In the genomic region with DNA sequence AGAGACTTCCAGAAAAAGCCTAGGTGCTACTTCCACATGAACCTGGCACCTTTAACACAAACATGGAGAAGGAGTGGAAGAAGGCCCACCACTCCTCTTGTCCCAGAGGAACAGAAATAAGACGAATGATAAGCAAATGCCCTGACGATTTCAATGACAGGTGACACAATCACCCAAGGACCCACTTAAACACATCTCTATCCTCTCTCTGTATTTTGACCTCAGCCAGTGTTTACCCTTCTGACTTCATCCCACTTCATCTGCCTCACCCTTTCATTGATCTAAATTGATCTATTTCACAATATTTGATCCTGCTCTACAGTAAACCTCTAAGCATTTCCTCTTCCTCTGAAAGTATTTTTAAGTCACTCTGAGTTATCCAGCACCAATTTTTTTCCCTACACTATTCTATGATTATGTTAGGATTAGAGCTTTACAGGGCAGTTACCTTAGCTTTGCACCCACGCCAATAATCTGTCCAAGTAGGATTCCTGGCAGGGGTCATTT, we compare ENCODE assay signal across 1 cellular context.
TF ChIP-seq lines count a peak whose summit lies in the region.

No MANE protein-coding gene starts in this region.

TF ChIP-seq in HepG2, 621 proteins besides CTCF, POLR2A, EP300 and RAD21 (continued from another document and continues in another):
- TF ChIP-seq NR3C1 (CRISPR knock-in tag; IDR thresholded peaks at IDR 0.05) = no peak
- TF ChIP-seq ZNF773 (CRISPR knock-in tag; IDR thresholded peaks at IDR 0.05; ENCODE audit: borderline replicate concordance) = no peak
- no peak for TF ChIP-seq NR0B2 (CRISPR knock-in tag; IDR thresholded peaks at IDR 0.05)
- no peak for TF ChIP-seq NBN (conservative IDR thresholded peaks at IDR 0.05)
- no peak for TF ChIP-seq ZNF775 (CRISPR knock-in tag; IDR thresholded peaks at IDR 0.05; ENCODE audit: borderline replicate concordance)
- TF ChIP-seq CREB1 (IDR thresholded peaks at IDR 0.05) = peak; percentile 43
- TF ChIP-seq CREB1 (CRISPR knock-in tag; IDR thresholded peaks at IDR 0.05) = peak; percentile 85
- TF ChIP-seq THAP8 (CRISPR knock-in tag; IDR thresholded peaks at IDR 0.05; ENCODE audit: borderline replicate concordance) = no peak
- TF ChIP-seq GTF2F1 (IDR thresholded peaks at IDR 0.05; ENCODE audit: low read length) = no peak
- TF ChIP-seq, protein P1, sequence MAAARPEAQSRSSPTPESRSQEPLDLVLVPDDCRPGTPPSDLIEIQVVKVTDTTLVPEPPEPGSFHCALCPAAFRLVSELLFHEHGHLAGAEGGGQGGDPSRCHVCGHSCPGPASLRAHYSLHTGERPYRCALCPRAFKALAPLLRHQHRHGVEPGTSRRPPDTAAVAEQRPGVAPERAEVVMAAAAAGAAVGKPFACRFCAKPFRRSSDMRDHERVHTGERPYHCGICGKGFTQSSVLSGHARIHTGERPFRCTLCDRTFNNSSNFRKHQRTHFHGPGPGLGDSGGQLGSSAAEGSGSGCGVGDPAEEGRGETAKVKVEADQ (CRISPR knock-in tag; IDR thresholded peaks at IDR 0.05; ENCODE audit: borderline replicate concordance) = no peak
- 0 out of 2 replicates have a peak, but pooled peaks have one; percentile 33 for TF ChIP-seq HNF1B (CRISPR knock-in tag; IDR thresholded peaks at IDR 0.05)
- TF ChIP-seq RCOR2 (CRISPR knock-in tag; IDR thresholded peaks at IDR 0.05) = peak; percentile 97
- TF ChIP-seq ZNF883 (CRISPR knock-in tag; IDR thresholded peaks at IDR 0.05; ENCODE audit: not compliant biosample characterization) = no peak
- no peak for TF ChIP-seq RFXANK (CRISPR knock-in tag; IDR thresholded peaks at IDR 0.05)
- TF ChIP-seq DBP (CRISPR knock-in tag; IDR thresholded peaks at IDR 0.05; ENCODE audit: not compliant biosample characterization) = no peak
- TF ChIP-seq SIX4 (CRISPR knock-in tag; IDR thresholded peaks at IDR 0.05) = no peak
- no peak; the same call in 1 of the 2 replicates for TF ChIP-seq ZNF263 (CRISPR knock-in tag; IDR thresholded peaks at IDR 0.05)
- no peak for TF ChIP-seq MTA3 (CRISPR knock-in tag; IDR thresholded peaks at IDR 0.05)
- TF ChIP-seq ZNF451 (CRISPR knock-in tag; IDR thresholded peaks at IDR 0.05) = no peak
- no peak for TF ChIP-seq DMAP1 (CRISPR knock-in tag; IDR thresholded peaks at IDR 0.05)
- TF ChIP-seq, protein P2, sequence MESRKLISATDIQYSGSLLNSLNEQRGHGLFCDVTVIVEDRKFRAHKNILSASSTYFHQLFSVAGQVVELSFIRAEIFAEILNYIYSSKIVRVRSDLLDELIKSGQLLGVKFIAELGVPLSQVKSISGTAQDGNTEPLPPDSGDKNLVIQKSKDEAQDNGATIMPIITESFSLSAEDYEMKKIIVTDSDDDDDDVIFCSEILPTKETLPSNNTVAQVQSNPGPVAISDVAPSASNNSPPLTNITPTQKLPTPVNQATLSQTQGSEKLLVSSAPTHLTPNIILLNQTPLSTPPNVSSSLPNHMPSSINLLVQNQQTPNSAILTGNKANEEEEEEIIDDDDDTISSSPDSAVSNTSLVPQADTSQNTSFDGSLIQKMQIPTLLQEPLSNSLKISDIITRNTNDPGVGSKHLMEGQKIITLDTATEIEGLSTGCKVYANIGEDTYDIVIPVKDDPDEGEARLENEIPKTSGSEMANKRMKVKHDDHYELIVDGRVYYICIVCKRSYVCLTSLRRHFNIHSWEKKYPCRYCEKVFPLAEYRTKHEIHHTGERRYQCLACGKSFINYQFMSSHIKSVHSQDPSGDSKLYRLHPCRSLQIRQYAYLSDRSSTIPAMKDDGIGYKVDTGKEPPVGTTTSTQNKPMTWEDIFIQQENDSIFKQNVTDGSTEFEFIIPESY (CRISPR knock-in tag; IDR thresholded peaks at IDR 0.05) = no peak
- TF ChIP-seq, protein P3, sequence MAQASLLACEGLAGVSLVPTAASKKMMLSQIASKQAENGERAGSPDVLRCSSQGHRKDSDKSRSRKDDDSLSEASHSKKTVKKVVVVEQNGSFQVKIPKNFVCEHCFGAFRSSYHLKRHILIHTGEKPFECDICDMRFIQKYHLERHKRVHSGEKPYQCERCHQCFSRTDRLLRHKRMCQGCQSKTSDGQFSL (CRISPR knock-in tag; IDR thresholded peaks at IDR 0.05) = no peak
- TF ChIP-seq, protein P4, sequence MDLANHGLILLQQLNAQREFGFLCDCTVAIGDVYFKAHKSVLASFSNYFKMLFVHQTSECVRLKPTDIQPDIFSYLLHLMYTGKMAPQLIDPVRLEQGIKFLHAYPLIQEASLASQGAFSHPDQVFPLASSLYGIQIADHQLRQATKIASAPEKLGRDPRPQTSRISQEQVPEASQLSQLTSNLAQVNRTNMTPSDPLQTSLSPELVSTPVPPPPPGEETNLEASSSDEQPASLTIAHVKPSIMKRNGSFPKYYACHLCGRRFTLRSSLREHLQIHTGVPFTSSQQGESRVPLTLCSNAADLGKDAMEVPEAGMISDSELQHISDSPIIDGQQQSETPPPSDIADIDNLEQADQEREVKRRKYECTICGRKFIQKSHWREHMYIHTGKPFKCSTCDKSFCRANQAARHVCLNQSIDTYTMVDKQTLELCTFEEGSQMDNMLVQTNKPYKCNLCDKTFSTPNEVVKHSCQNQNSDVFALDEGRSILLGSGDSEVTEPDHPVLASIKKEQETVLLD (CRISPR knock-in tag; IDR thresholded peaks at IDR 0.05; ENCODE audit: low read depth) = no peak
- TF ChIP-seq, protein P5, sequence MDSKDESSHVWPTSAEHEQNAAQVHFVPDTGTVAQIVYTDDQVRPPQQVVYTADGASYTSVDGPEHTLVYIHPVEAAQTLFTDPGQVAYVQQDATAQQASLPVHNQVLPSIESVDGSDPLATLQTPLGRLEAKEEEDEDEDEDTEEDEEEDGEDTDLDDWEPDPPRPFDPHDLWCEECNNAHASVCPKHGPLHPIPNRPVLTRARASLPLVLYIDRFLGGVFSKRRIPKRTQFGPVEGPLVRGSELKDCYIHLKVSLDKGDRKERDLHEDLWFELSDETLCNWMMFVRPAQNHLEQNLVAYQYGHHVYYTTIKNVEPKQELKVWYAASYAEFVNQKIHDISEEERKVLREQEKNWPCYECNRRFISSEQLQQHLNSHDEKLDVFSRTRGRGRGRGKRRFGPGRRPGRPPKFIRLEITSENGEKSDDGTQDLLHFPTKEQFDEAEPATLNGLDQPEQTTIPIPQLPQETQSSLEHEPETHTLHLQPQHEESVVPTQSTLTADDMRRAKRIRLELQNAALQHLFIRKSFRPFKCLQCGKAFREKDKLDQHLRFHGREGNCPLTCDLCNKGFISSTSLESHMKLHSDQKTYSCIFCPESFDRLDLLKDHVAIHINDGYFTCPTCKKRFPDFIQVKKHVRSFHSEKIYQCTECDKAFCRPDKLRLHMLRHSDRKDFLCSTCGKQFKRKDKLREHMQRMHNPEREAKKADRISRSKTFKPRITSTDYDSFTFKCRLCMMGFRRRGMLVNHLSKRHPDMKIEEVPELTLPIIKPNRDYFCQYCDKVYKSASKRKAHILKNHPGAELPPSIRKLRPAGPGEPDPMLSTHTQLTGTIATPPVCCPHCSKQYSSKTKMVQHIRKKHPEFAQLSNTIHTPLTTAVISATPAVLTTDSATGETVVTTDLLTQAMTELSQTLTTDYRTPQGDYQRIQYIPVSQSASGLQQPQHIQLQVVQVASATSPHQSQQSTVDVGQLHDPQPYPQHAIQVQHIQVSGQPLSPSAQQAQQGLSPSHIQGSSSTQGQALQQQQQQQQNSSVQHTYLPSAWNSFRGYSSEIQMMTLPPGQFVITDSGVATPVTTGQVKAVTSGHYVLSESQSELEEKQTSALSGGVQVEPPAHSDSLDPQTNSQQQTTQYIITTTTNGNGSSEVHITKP (CRISPR knock-in tag; IDR thresholded peaks at IDR 0.05; ENCODE audit: low read depth) = 0 out of 2 replicates have a peak, but pooled peaks have one; percentile 22
- TF ChIP-seq PITX1 (CRISPR knock-in tag; IDR thresholded peaks at IDR 0.05) = peak; percentile 90
- TF ChIP-seq ZNF788 (CRISPR knock-in tag; IDR thresholded peaks at IDR 0.05; ENCODE audit: borderline replicate concordance) = peak; percentile 23; the same call in 1 of the 2 replicates
- TF ChIP-seq U2AF2 (IDR thresholded peaks at IDR 0.05; ENCODE audit: low read depth, low read length) = no peak
- TF ChIP-seq ZC3H4 (CRISPR knock-in tag; IDR thresholded peaks at IDR 0.05; ENCODE audit: borderline replicate concordance) = no peak
- TF ChIP-seq, protein P6, sequence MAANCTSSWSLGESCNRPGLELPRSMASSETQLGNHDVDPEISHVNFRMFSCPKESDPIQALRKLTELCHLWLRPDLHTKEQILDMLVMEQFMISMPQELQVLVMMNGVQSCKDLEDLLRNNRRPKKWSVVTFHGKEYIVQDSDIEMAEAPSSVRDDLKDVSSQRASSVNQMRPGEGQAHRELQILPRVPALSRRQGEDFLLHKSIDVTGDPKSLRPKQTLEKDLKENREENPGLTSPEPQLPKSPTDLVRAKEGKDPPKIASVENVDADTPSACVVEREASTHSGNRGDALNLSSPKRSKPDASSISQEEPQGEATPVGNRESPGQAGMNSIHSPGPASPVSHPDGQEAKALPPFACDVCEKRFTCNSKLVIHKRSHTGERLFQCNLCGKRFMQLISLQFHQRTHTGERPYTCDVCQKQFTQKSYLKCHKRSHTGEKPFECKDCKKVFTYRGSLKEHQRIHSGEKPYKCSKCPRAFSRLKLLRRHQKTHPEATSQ (CRISPR knock-in tag; IDR thresholded peaks at IDR 0.05; ENCODE audit: borderline replicate concordance) = peak; percentile 70
- no peak for TF ChIP-seq SYNCRIP (IDR thresholded peaks at IDR 0.05; ENCODE audit: insufficient read depth, low read depth, low read length)
- peak; percentile 78 for TF ChIP-seq MEIS2 (CRISPR knock-in tag; IDR thresholded peaks at IDR 0.05)
- peak; percentile 57; the same call in 1 of the 2 replicates for TF ChIP-seq FOSL1 (CRISPR knock-in tag; IDR thresholded peaks at IDR 0.05; ENCODE audit: borderline replicate concordance)
- peak; percentile 98 for TF ChIP-seq MED1 (CRISPR knock-in tag; IDR thresholded peaks at IDR 0.05)
- TF ChIP-seq, protein P7, sequence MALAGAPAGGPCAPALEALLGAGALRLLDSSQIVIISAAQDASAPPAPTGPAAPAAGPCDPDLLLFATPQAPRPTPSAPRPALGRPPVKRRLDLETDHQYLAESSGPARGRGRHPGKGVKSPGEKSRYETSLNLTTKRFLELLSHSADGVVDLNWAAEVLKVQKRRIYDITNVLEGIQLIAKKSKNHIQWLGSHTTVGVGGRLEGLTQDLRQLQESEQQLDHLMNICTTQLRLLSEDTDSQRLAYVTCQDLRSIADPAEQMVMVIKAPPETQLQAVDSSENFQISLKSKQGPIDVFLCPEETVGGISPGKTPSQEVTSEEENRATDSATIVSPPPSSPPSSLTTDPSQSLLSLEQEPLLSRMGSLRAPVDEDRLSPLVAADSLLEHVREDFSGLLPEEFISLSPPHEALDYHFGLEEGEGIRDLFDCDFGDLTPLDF (CRISPR knock-in tag; IDR thresholded peaks at IDR 0.05) = no peak
- TF ChIP-seq HOXA3 (CRISPR knock-in tag; IDR thresholded peaks at IDR 0.05) = peak; percentile 80
- TF ChIP-seq ZNF572 (CRISPR knock-in tag; IDR thresholded peaks at IDR 0.05) = no peak
- no peak for TF ChIP-seq ZNF124 (CRISPR knock-in tag; IDR thresholded peaks at IDR 0.05)
- peak; percentile 62 for TF ChIP-seq ZBTB7B (CRISPR knock-in tag; IDR thresholded peaks at IDR 0.05)
- TF ChIP-seq SOX13 (IDR thresholded peaks at IDR 0.05) = peak; percentile 46; the same call in 1 of the 2 replicates
- peak in 1 of 2 experiments; percentile 88; a peak in 2 of 4 replicates for TF ChIP-seq SOX13 (CRISPR knock-in tag; conservative IDR thresholded peaks at IDR 0.05 in 1 of 2, IDR thresholded peaks at IDR 0.05 in 1 of 2)
- TF ChIP-seq PHF5A (CRISPR knock-in tag; IDR thresholded peaks at IDR 0.05; ENCODE audit: low read depth, unreplicated experiment) = no peak
- TF ChIP-seq, protein P8, sequence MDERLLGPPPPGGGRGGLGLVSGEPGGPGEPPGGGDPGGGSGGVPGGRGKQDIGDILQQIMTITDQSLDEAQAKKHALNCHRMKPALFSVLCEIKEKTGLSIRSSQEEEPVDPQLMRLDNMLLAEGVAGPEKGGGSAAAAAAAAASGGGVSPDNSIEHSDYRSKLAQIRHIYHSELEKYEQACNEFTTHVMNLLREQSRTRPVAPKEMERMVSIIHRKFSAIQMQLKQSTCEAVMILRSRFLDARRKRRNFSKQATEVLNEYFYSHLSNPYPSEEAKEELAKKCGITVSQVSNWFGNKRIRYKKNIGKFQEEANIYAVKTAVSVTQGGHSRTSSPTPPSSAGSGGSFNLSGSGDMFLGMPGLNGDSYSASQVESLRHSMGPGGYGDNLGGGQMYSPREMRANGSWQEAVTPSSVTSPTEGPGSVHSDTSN (CRISPR knock-in tag; IDR thresholded peaks at IDR 0.05) = no peak
- TF ChIP-seq NFRKB (IDR thresholded peaks at IDR 0.05) = no peak
- TF ChIP-seq KDM2A (CRISPR knock-in tag; IDR thresholded peaks at IDR 0.05; ENCODE audit: borderline replicate concordance, low read depth) = no peak
- no peak for TF ChIP-seq RBAK (CRISPR knock-in tag; IDR thresholded peaks at IDR 0.05)
- TF ChIP-seq NFE2L1 (CRISPR knock-in tag; IDR thresholded peaks at IDR 0.05; ENCODE audit: borderline replicate concordance) = no peak
- TF ChIP-seq NFKB2 (CRISPR knock-in tag; IDR thresholded peaks at IDR 0.05; ENCODE audit: borderline replicate concordance) = no peak
- no peak for TF ChIP-seq KAT7 (CRISPR knock-in tag; IDR thresholded peaks at IDR 0.05; ENCODE audit: borderline replicate concordance)
- TF ChIP-seq ZSCAN12 (CRISPR knock-in tag; IDR thresholded peaks at IDR 0.05) = 0 out of 2 replicates have a peak, but pooled peaks have one; percentile 39
